25 cellular contexts compared by ENCODE assay signal in the genomic region with DNA sequence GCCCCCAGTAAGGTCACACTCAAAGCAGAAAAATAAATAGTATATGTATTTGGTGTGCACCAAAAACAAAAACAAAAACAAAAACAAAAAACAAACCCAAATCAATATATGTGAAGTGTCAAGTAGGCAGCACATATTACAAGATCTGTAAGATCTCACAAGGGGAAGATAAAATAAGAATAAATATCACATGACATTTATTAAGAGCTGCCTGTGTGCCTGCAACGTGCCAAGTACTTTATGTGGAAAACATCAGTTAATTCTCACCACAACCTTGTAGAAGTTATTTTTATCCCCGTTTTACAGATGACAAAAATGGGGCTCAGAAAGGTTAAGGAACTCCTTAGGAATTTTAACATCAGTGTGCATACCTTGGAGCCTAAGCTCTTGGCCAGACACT. TPM values are rescaled to one million over a fixed set of nuclear protein-coding genes. Genes with fewer than 3 reads are reported as not detected.
"Had no signal": no experiment of that assay in that cellular context is flagged by ENCODE, and none has a peak within 500 bp of the region (broad histone marks: within the 10 kb centered on the region; RNA-seq: fewer than 3 reads in every experiment).

No MANE protein-coding gene starts in this region.

- H3K4me3 Mint-ChIP-seq: dendritic cell treated with granulocyte-macrophage colony-stimulating factor and Interleukin-4, amounts not matched to agents 40 ng/mL and 50 ng/mL, for 4 days; effector memory CD8-positive, alpha-beta T cell had no signal

- H3K27me3 ChIP-seq: colonic mucosa, dorsolateral prefrontal cortex, esophagus muscularis mucosa, esophagus squamous epithelium, gastrocnemius medialis, gastroesophageal sphincter, heart left ventricle, heart right ventricle had no signal

- H3K27me3 Mint-ChIP-seq: dendritic cell treated with granulocyte-macrophage colony-stimulating factor and Interleukin-4, amounts not matched to agents 40 ng/mL and 50 ng/mL, for 4 days had no signal

- H3K27ac Mint-ChIP-seq: dendritic cell treated with granulocyte-macrophage colony-stimulating factor and Interleukin-4, amounts not matched to agents 40 ng/mL and 50 ng/mL, for 4 days; effector memory CD8-positive, alpha-beta T cell had no signal

- H3K9me3 ChIP-seq: colonic mucosa, esophagus muscularis mucosa, gastrocnemius medialis had no signal

- ATAC-seq: effector memory CD8-positive, alpha-beta T cell; esophagus mucosa; gastrocnemius medialis; gastroesophageal sphincter; heart left ventricle; heart right ventricle had no signal

- H3K4me1 ChIP-seq: colonic mucosa, esophagus squamous epithelium, foreskin keratinocyte, gastrocnemius medialis, gastroesophageal sphincter had no signal

- H3K27ac ChIP-seq: colonic mucosa, coronary artery, epithelial cell of prostate, esophagus muscularis mucosa, esophagus squamous epithelium, foreskin keratinocyte, gastrocnemius medialis, gastroesophageal sphincter, heart left ventricle, heart right ventricle had no signal

- DNase-seq: colonic mucosa; cortex of kidney; dermis blood vessel endothelial cell; dorsolateral prefrontal cortex; effector CD4-positive, alpha-beta T cell; effector CD8-positive, alpha-beta T cell; effector memory CD4-positive, alpha-beta T cell; effector memory CD8-positive, alpha-beta T cell; erythroblast; esophagus squamous epithelium; foreskin keratinocyte; foreskin melanocyte; gastrocnemius medialis; glutamatergic neuron; head of caudate nucleus; heart left ventricle; heart right ventricle had no signal

- H3K36me3 ChIP-seq: colonic mucosa, esophagus muscularis mucosa, esophagus squamous epithelium, gastrocnemius medialis, gastroesophageal sphincter, heart left ventricle, heart right ventricle had no signal

- H3K4me3 ChIP-seq: colonic mucosa, coronary artery, dorsolateral prefrontal cortex, esophagus muscularis mucosa, esophagus squamous epithelium, gastrocnemius medialis, gastroesophageal sphincter, heart left ventricle, heart right ventricle had no signal

RNA-seq across cellular contexts. Expression of a gene that starts 26.6 kb away (rescaled TPM):
- total RNA-seq: dermis blood vessel endothelial cell, endothelial cell of umbilical vein, fibroblast of villous mesenchyme had no signal
- polyA plus RNA-seq: endothelial cell of umbilical vein had no signal
